ENCODE assay signal across 8 cellular contexts in genomic region chr11:75582461-75582934, GRCh38. TPM values are rescaled to one million over a fixed set of nuclear protein-coding genes. Genes with fewer than 3 reads are reported as not detected.
A peak's percentile ranks its signal among the peaks of the same experiment; 100 is the strongest.
DNase-seq lines count a peak whose midpoint lies in the region; ATAC-seq, FAIRE-seq and TF ChIP-seq lines count a peak whose summit lies in the region.

No MANE protein-coding gene starts in this region.

- no peaks in the 10 kb centered on the region for H3K9me1 ChIP-seq in K562 (ENCODE audit: control insufficient read depth, insufficient read depth, low read length)

- H3K4me2 ChIP-seq in K562 (ENCODE audit: insufficient read depth, low read length) = peak overlapping the region; percentile 73

- TF ChIP-seq EP300 in K562 (IDR thresholded peaks at IDR 0.05; ENCODE audit: low read length) = no peak
- TF ChIP-seq EP300 in suprapubic skin (IDR thresholded peaks at IDR 0.05) = no peak

- H3K27ac ChIP-seq in K562 (ENCODE audit: extremely low read depth, low read depth, low read length) (no peak overlapping the region), right lobe of liver (peak overlapping the region; percentile 76 to 87 (median 80)), suprapubic skin (peak overlapping the region; percentile 96)

- H3K36me3 Mint-ChIP-seq in activated CD4-positive, alpha-beta T cell treated with anti-CD3 and anti-CD28 coated beads, Interleukin-2, amount 10 ng/mL, durations not matched to agents 24 days and 14 days (ENCODE audit: low read depth) = peaks cover 2% of the 10 kb centered on the region

- no peak overlapping the region for H3K27ac Mint-ChIP-seq in activated CD4-positive, alpha-beta T cell treated with anti-CD3 and anti-CD28 coated beads, Interleukin-2, amount 10 ng/mL, durations not matched to agents 24 days and 14 days

- TF ChIP-seq POLR2A in K562 (conservative IDR thresholded peaks at IDR 0.05) (no peak), right lobe of liver (IDR thresholded peaks at IDR 0.05) (no peak), suprapubic skin (IDR thresholded peaks at IDR 0.05) (no peak)

- H3K9me3 Mint-ChIP-seq in activated CD4-positive, alpha-beta T cell treated with anti-CD3 and anti-CD28 coated beads, Interleukin-2, amount 10 ng/mL, durations not matched to agents 24 days and 14 days = no peaks in the 10 kb centered on the region

- in situ Hi-C loops in K562 (cut with MboI) = loop anchor here (5.0 kb wide), 1 partner anchor 35 kb away; no protein-coding TSS in a partner anchor

- peak overlapping the region; percentile 81 for H2AFZ ChIP-seq in K562 (ENCODE audit: low read depth, low read length)

- H3K36me3 ChIP-seq in K562 (ENCODE audit: control insufficient read depth, insufficient read depth, low read length) = no peaks in the 10 kb centered on the region
- H3K36me3 ChIP-seq in right lobe of liver = no peaks in the 10 kb centered on the region
- H3K36me3 ChIP-seq in suprapubic skin = no peaks in the 10 kb centered on the region

- no peak for ATAC-seq in K562
- ATAC-seq in right lobe of liver = peak in 3 of 4 donors; percentile 5 to 40 (median 32)
- ATAC-seq in HG03571 (IDR thresholded peaks at IDR 0.05; ENCODE audit: unreplicated experiment) = no peak

- TF ChIP-seq CTCF in K562 (IDR thresholded peaks at IDR 0.05 in 2 of 3, conservative IDR thresholded peaks at IDR 0.05 in 1 of 3; ENCODE audit: insufficient read depth in 2 of 3, low read depth in 1 of 3, low read length in 3 of 3) = no peak
- no peak for TF ChIP-seq CTCF in right lobe of liver (IDR thresholded peaks at IDR 0.05)
- no peak for TF ChIP-seq CTCF in suprapubic skin (IDR thresholded peaks at IDR 0.05)

- POLR2A ChIA-PET in K562 (lab: Yijun Ruan, JAX) = interaction anchor here (0.6 to 1.6 kb wide), 4 partner anchors 11 to 1179 kb away, joined by 3 to 4 read pairs (median 4); no protein-coding TSS in a partner anchor

- BruUV-seq in K562 (replicated peaks; lab: Mats Ljungman, UMichigan) = no TSS peak

- peak overlapping the region; percentile 61 to 88; a peak in 2 of 4 replicates for H3K9ac ChIP-seq in K562 (ENCODE audit: insufficient read depth in 1 of 2, low read depth in 2 of 2, low read length in 2 of 2)

- H3K4me3 Mint-ChIP-seq in activated CD4-positive, alpha-beta T cell treated with anti-CD3 and anti-CD28 coated beads, Interleukin-2, amount 10 ng/mL, durations not matched to agents 24 days and 14 days = peak overlapping the region; percentile 66

- H3K4me3 ChIP-seq in K562 (no peak overlapping the region), right lobe of liver (peak overlapping the region in 2 of 3 donors; percentile 29 to 66), suprapubic skin (peak overlapping the region; percentile 72)

- peaks cover 36% of the 10 kb centered on the region for H3K27me3 Mint-ChIP-seq in activated CD4-positive, alpha-beta T cell treated with anti-CD3 and anti-CD28 coated beads, Interleukin-2, amount 10 ng/mL, durations not matched to agents 24 days and 14 days

- H3K27me3 ChIP-seq in K562 (ENCODE audit: control insufficient read depth in 2 of 2, insufficient read depth in 2 of 2, low read length in 2 of 2) = no peaks in the 10 kb centered on the region
- no peaks in the 10 kb centered on the region for H3K27me3 ChIP-seq in right lobe of liver
- H3K27me3 ChIP-seq in suprapubic skin = no peaks in the 10 kb centered on the region

- no peak for FAIRE-seq in K562 (lab: Jason Lieb, UNC)

- CTCF ChIA-PET in K562 (lab: Yijun Ruan, JAX; ENCODE audit: low intra/inter-chr PET ratio) = no interaction called here

- TF ChIP-seq RAD21 in K562 (CRISPR knock-in tag; conservative IDR thresholded peaks at IDR 0.05 in 1 of 2, IDR thresholded peaks at IDR 0.05 in 1 of 2) = no peak

- H3K4me1 Mint-ChIP-seq in activated CD4-positive, alpha-beta T cell treated with anti-CD3 and anti-CD28 coated beads, Interleukin-2, amount 10 ng/mL, durations not matched to agents 24 days and 14 days = peaks cover 10% of the 10 kb centered on the region

- H3K4me1 ChIP-seq in K562 (replicated peaks in 1 of 2; ENCODE audit: control insufficient read depth in 2 of 2, insufficient read depth in 2 of 2, low read length in 2 of 2) (peaks cover 17 to 30% of the 10 kb centered on the region in 2 experiments; a peak in 4 of 5 replicates), right lobe of liver (peaks cover 0 to 2% (median 0%) of the 10 kb centered on the region in 4 donors), suprapubic skin (peaks cover 24% of the 10 kb centered on the region)

- intact Hi-C loops in activated CD4-positive, alpha-beta T cell treated with anti-CD3 and anti-CD28 coated beads, Interleukin-2, amount 10 ng/mL, durations not matched to agents 24 days and 14 days (cut with micrococcal nuclease) = no loop called here
- intact Hi-C loops in K562 (cut with micrococcal nuclease) = no loop called here
- intact Hi-C loops in right lobe of liver (cut with DNase I) = no loop called here

- H3K79me2 ChIP-seq in K562 (ENCODE audit: control insufficient read depth, insufficient read depth, low read length) = no peaks in the 10 kb centered on the region

- WGBS in K562 (ENCODE audit: insufficient coverage, low coverage, missing lambda C conversion rate) = 30% methylated on average over 5 of the region's 5 CpGs
- WGBS in right lobe of liver (ENCODE audit: insufficient coverage, low coverage, low lambda C conversion rate, missing lambda C conversion rate) = 15% methylated on average over 5 of the region's 5 CpGs
- 43% methylated on average over 5 of the region's 5 CpGs for WGBS in suprapubic skin

- no peak for DNase-seq in activated CD4-positive, alpha-beta T cell treated with anti-CD3 and anti-CD28 coated beads, Interleukin-2, amount 10 ng/mL, durations not matched to agents 24 days and 14 days
- no peak for DNase-seq in activated CD4-positive, alpha-beta T cell treated with anti-CD3 and anti-CD28 coated beads, Interleukin-2, amount 50 U/mL, for 48 hours
- no peak for DNase-seq in K562 (ENCODE audit: extremely low read depth in 1 of 4, low spot score in 3 of 4)
- DNase-seq in right lobe of liver = no peak
- no peak for DNase-seq in suprapubic skin (ENCODE audit: low spot score in 2 of 2)
- no peak for DNase-seq in occipital lobe (lab: John Stamatoyannopoulos, UW)
- no peak for DNase-seq in NCI-H1105 treated with DMSO at 0.1 percent for 48 hours (lab: John Stamatoyannopoulos, UW)

- H3K9me3 ChIP-seq in K562 (replicated peaks; ENCODE audit: control insufficient read depth, insufficient read depth, low read depth, low read length) = no peaks in the 10 kb centered on the region
- H3K9me3 ChIP-seq in right lobe of liver = no peaks in the 10 kb centered on the region
- no peaks in the 10 kb centered on the region for H3K9me3 ChIP-seq in suprapubic skin

- no peaks in the 10 kb centered on the region for H4K20me1 ChIP-seq in K562 (replicated peaks; ENCODE audit: control insufficient read depth, insufficient read depth, low read length)

RNA-seq across cellular contexts. Expression of gene SERPINH1, which starts 20.4 kb away (rescaled TPM):
- total RNA-seq in activated CD4-positive, alpha-beta T cell treated with anti-CD3 and anti-CD28 coated beads, Interleukin-2, amount 10 ng/mL, durations not matched to agents 24 days and 14 days = 29.6 and 30.3 TPM in 2 replicates
- 53.1 and 136 TPM in 2 replicates for total RNA-seq in K562 (2011; cell fraction: chromatin; rRNA removed; ENCODE audit: low replicate concordance)
- 186 and 237 TPM in 2 replicates for total RNA-seq in K562 (2011; cell fraction: nucleolus; rRNA removed)
- 128 and 144 TPM in 2 replicates for total RNA-seq in K562 (2011; cell fraction: nucleoplasm; rRNA removed)
- total RNA-seq in K562 (2014; rRNA removed) (67.9 and 85.8 TPM in 2 replicates), K562 (2014; rRNA removed; fragmentation: Illumina TruSeq; extraction: Trizol) (30.3 and 44.1 TPM in 2 replicates), K562 (2015; rRNA removed; fragmentation: Illumina TruSeq; extraction: Trizol) (78.5 and 87.1 TPM in 2 replicates), K562 (2021) (106 and 115 TPM in 2 replicates), right lobe of liver (10 to 100 TPM; 14.6 to 44.3 (median 33.8) TPM), suprapubic skin (100 to 1,000 TPM in 2 of 4 donors, 10 to 100 TPM in 2; 56.9 to 111 (median 95.5) TPM), occipital lobe (29.3 TPM)
- polyA plus RNA-seq in K562 (2011; rRNA removed) (45.5 and 123 TPM in 2 replicates), K562 (2014; fragmentation: Illumina TruSeq; extraction: Trizol) (95.0 and 102 TPM in 2 replicates), K562 (2014; fragmentation: Nextera tagmentation; extraction: Ambion mirVana) (1 to 10 TPM; 2.8 to 6.8 TPM), K562 (2014; rRNA removed) (67.8 and 77.9 TPM in 2 replicates)
- 84.3 and 156 TPM in 2 replicates for polyA plus RNA-seq in K562 (2011; cell fraction: cytosol; rRNA removed)
- polyA plus RNA-seq in K562 (2011; cell fraction: nucleus; rRNA removed) = 79.5 and 81.7 TPM in 2 replicates
- 148 and 286 TPM in 2 replicates for polyA plus RNA-seq in K562 (2012)
- 24.5 and 38.2 TPM in 2 replicates for polyA minus RNA-seq in K562 (2011; rRNA and poly(A)+ RNA removed)
- 53.3 and 105 TPM in 2 replicates for polyA minus RNA-seq in K562 (2011; cell fraction: cytosol; rRNA and poly(A)+ RNA removed)
- polyA minus RNA-seq in K562 (2011; cell fraction: nucleus; rRNA and poly(A)+ RNA removed) = 27.3 and 51.1 TPM in 2 replicates

RNA-seq across cellular contexts. Expression of gene GDPD5, which starts 56.8 kb away (rescaled TPM):
- 13.4 and 14.5 TPM in 2 replicates for total RNA-seq in activated CD4-positive, alpha-beta T cell treated with anti-CD3 and anti-CD28 coated beads, Interleukin-2, amount 10 ng/mL, durations not matched to agents 24 days and 14 days
- total RNA-seq in K562 (2011; cell fraction: chromatin; rRNA removed; ENCODE audit: low replicate concordance) = 57.8 and 141 TPM in 2 replicates
- 58.7 and 66.9 TPM in 2 replicates for total RNA-seq in K562 (2011; cell fraction: nucleolus; rRNA removed)
- 57.6 and 71.8 TPM in 2 replicates for total RNA-seq in K562 (2011; cell fraction: nucleoplasm; rRNA removed)
- total RNA-seq in K562 (2014; rRNA removed) = 9.8 and 14.2 TPM in 2 replicates
- 2.8 and 2.9 TPM in 2 replicates for total RNA-seq in K562 (2014; rRNA removed; fragmentation: Illumina TruSeq; extraction: Trizol)
- 6.1 and 6.5 TPM in 2 replicates for total RNA-seq in K562 (2015; rRNA removed; fragmentation: Illumina TruSeq; extraction: Trizol)
- total RNA-seq in K562 (2021) = 19.0 and 27.3 TPM in 2 replicates
- 8.0 and 11.8 TPM in 2 replicates for polyA plus RNA-seq in K562 (2011; rRNA removed)
- polyA plus RNA-seq in K562 (2011; cell fraction: cytosol; rRNA removed) = 7.2 and 13.1 TPM in 2 replicates
- 47.6 and 80.4 TPM in 2 replicates for polyA plus RNA-seq in K562 (2011; cell fraction: nucleus; rRNA removed)
- 11.7 and 25.1 TPM in 2 replicates for polyA plus RNA-seq in K562 (2012)
- 8.7 and 11.9 TPM in 2 replicates for polyA plus RNA-seq in K562 (2014; fragmentation: Illumina TruSeq; extraction: Trizol)
- under 1 TPM; 0.32 to 0.41 TPM for polyA plus RNA-seq in K562 (2014; fragmentation: Nextera tagmentation; extraction: Ambion mirVana)
- 17.0 and 20.4 TPM in 2 replicates for polyA plus RNA-seq in K562 (2014; rRNA removed)
- 4.6 and 5.0 TPM in 2 replicates for polyA minus RNA-seq in K562 (2011; rRNA and poly(A)+ RNA removed)
- polyA minus RNA-seq in K562 (2011; cell fraction: cytosol; rRNA and poly(A)+ RNA removed) = 7.2 and 15.1 TPM in 2 replicates
- 18.5 and 19.8 TPM in 2 replicates for polyA minus RNA-seq in K562 (2011; cell fraction: nucleus; rRNA and poly(A)+ RNA removed)
- total RNA-seq in right lobe of liver = 10 to 100 TPM in 1 of 6 experiments, 1 to 10 TPM in 5; 2.0 to 10.7 (median 4.1) TPM
- total RNA-seq in suprapubic skin = 10 to 100 TPM in 1 of 4 donors, 1 to 10 TPM in 3; 2.3 to 13.4 (median 5.4) TPM
- total RNA-seq in occipital lobe = 9.8 TPM

Comparison
In these comparisons a context has a peak if more than half of its experiments do, and no peak if none do; other contexts are left out.
1. ATAC-seq: peak in right lobe of liver (3 of 4); none in K562 (single experiment) and HG03571 (single experiment).